In genomic region chr13:99956473-99957349, GRCh38 we compare ENCODE assay signal across 9 cellular contexts. TPM values are rescaled to one million over a fixed set of nuclear protein-coding genes. Genes with fewer than 3 reads are reported as not detected.
A peak's percentile ranks its signal among the peaks of the same experiment; 100 is the strongest.
DNase-seq lines count a peak whose midpoint lies in the region; ATAC-seq and TF ChIP-seq lines count a peak whose summit lies in the region.
"Had no signal": no experiment of that assay in that cellular context is flagged by ENCODE, and none has a peak within 500 bp of the region (broad histone marks: within the 10 kb centered on the region; RNA-seq: fewer than 3 reads in every experiment).

No MANE protein-coding gene starts in this region.

- ATAC-seq in SK-N-SH treated with all-trans-retinoic acid at 6 μM for 48 hours (peak; percentile 33), HG02571 (IDR thresholded peaks at IDR 0.05; ENCODE audit: unreplicated experiment) (no peak)

- H3K79me2 ChIP-seq in fibroblast of lung (ENCODE audit: control insufficient read depth, insufficient read depth, low read length), result no peaks in the 10 kb centered on the region

- no peak overlapping the region for H2AFZ ChIP-seq in fibroblast of lung (ENCODE audit: low read length)

- TF ChIP-seq CTCF in GM13977 (IDR thresholded peaks at IDR 0.05; ENCODE audit: extremely low read depth, insufficient read depth, missing control alignments) (no peak), fibroblast of lung (conservative IDR thresholded peaks at IDR 0.05 in 1 of 2, IDR thresholded peaks at IDR 0.05 in 1 of 2; ENCODE audit: low read depth in 1 of 2, low read length in 2 of 2) (no peak), progenitor cell of endocrine pancreas (IDR thresholded peaks at IDR 0.05; ENCODE audit: unreplicated experiment) (no peak), adrenal gland (IDR thresholded peaks at IDR 0.05) (no peak)

- no peak for TF ChIP-seq POLR2A in adrenal gland (IDR thresholded peaks at IDR 0.05)

- peaks cover 92% of the 10 kb centered on the region for H3K27me3 Mint-ChIP-seq in progenitor cell of endocrine pancreas

- no peak overlapping the region for H3K9ac ChIP-seq in fibroblast of lung (ENCODE audit: insufficient read depth, low read length)

- no peaks in the 10 kb centered on the region for H3K36me3 Mint-ChIP-seq in progenitor cell of endocrine pancreas (ENCODE audit: insufficient read depth)

- H3K4me3 ChIP-seq in fibroblast of lung (replicated peaks in 1 of 4; ENCODE audit: control extremely low read depth in 1 of 4, insufficient read depth in 1 of 4, low read depth in 3 of 4, low read length in 4 of 4) (peak overlapping the region in 1 of 4 experiments; percentile 10), adrenal gland (peak overlapping the region in 1 of 4 donors; percentile 29)

- H3K36me3 ChIP-seq in fibroblast of lung (ENCODE audit: control insufficient read depth, insufficient read depth, low read length), result no peaks in the 10 kb centered on the region
- H3K36me3 ChIP-seq in adrenal gland (replicated peaks in 1 of 2), result no peaks in the 10 kb centered on the region

- intact Hi-C loops in adrenal gland (cut with DNase I), result no loop called here

- H4K20me1 ChIP-seq in fibroblast of lung (ENCODE audit: control insufficient read depth, extremely low read depth, insufficient read depth, low read length), result no peaks in the 10 kb centered on the region

- 3 to 8% (median 4%) methylated on average over 30 to 68 of the region's 68 CpGs for WGBS in adrenal gland, 4 donors

- peak overlapping the region; percentile 88 for H3K27ac Mint-ChIP-seq in progenitor cell of endocrine pancreas

- H3K4me3 Mint-ChIP-seq in progenitor cell of endocrine pancreas (ENCODE audit: low read depth), result peak overlapping the region; percentile 70

- H3K4me1 ChIP-seq in fibroblast of lung (ENCODE audit: control insufficient read depth, extremely low read depth, insufficient read depth, low read length), result no peaks in the 10 kb centered on the region
- peaks cover 0 to 28% of the 10 kb centered on the region in 2 donors for H3K4me1 ChIP-seq in adrenal gland (replicated peaks in 1 of 2)

- DNase-seq in GM13977 (ENCODE audit: low spot score) (peak; percentile 55), fibroblast of lung (ENCODE audit: low read depth in 2 of 2) (no peak), progenitor cell of endocrine pancreas (ENCODE audit: low spot score, unreplicated experiment) (no peak), NOMO-1 treated with dmso at 0.1 percent for 144 hours (lab: John Stamatoyannopoulos, UW; ENCODE audit: unreplicated experiment) (no peak), adrenal gland (no peak), inferior parietal cortex (ENCODE audit: extremely low spot score) (no peak)
- DNase-seq: activated CD4-positive, alpha-beta T cell treated with anti-CD3 and anti-CD28 coated beads for 48 hours had no signal

- in situ Hi-C loops in GM13977 (cut with MboI; ENCODE audit: low pct_unique_long_range_greater_than_20kb, low sequenced_read_pairs, unreplicated experiment), result no loop called here

- H3K27ac ChIP-seq in fibroblast of lung (ENCODE audit: insufficient read depth, low read length) (no peak overlapping the region), adrenal gland (no peak overlapping the region)

- no peaks in the 10 kb centered on the region for H3K9me3 Mint-ChIP-seq in progenitor cell of endocrine pancreas (ENCODE audit: low read depth)

- peaks cover 63% of the 10 kb centered on the region for H3K27me3 ChIP-seq in fibroblast of lung (ENCODE audit: control insufficient read depth, insufficient read depth, low read length)
- peaks cover 81% of the 10 kb centered on the region for H3K27me3 ChIP-seq in adrenal gland

- H3K9me3 ChIP-seq in fibroblast of lung (ENCODE audit: control insufficient read depth, insufficient read depth, low read depth, low read length), result no peaks in the 10 kb centered on the region
- H3K9me3 ChIP-seq in adrenal gland (replicated peaks in 1 of 3), result no peaks in the 10 kb centered on the region

- H3K4me2 ChIP-seq in fibroblast of lung (ENCODE audit: extremely low read depth, insufficient read depth, low read length), result peak overlapping the region; percentile 3

- peaks cover 24% of the 10 kb centered on the region for H3K4me1 Mint-ChIP-seq in progenitor cell of endocrine pancreas (ENCODE audit: low read depth)

TF ChIP-seq in SK-N-SH treated with all-trans-retinoic acid at 6 μM for 48 hours, 23 proteins besides CTCF, POLR2A, EP300 and RAD21 (continues in another document):
- TF ChIP-seq RARB (CRISPR knock-in tag; IDR thresholded peaks at IDR 0.05) (no peak), GLIS3 (CRISPR knock-in tag; IDR thresholded peaks at IDR 0.05) (no peak), ZC3H10 (CRISPR knock-in tag; IDR thresholded peaks at IDR 0.05) (no peak), ZFP3 (CRISPR knock-in tag; IDR thresholded peaks at IDR 0.05) (no peak), PPARA (CRISPR knock-in tag; IDR thresholded peaks at IDR 0.05; ENCODE audit: borderline replicate concordance) (no peak), TOX (CRISPR knock-in tag; IDR thresholded peaks at IDR 0.05; ENCODE audit: borderline replicate concordance) (no peak), TCF4 (CRISPR knock-in tag; IDR thresholded peaks at IDR 0.05; ENCODE audit: borderline replicate concordance) (no peak), POU6F1 (CRISPR knock-in tag; IDR thresholded peaks at IDR 0.05; ENCODE audit: borderline replicate concordance, low read depth) (no peak), ZFP30 (CRISPR knock-in tag; IDR thresholded peaks at IDR 0.05) (no peak), ISL1 (CRISPR knock-in tag; IDR thresholded peaks at IDR 0.05) (no peak), SNAI2 (CRISPR knock-in tag; IDR thresholded peaks at IDR 0.05) (no peak), CSDC2 (CRISPR knock-in tag; IDR thresholded peaks at IDR 0.05) (no peak), BACH2 (CRISPR knock-in tag; IDR thresholded peaks at IDR 0.05; ENCODE audit: borderline replicate concordance) (no peak), CSRNP3 (CRISPR knock-in tag; IDR thresholded peaks at IDR 0.05) (no peak), ZNF70 (CRISPR knock-in tag; IDR thresholded peaks at IDR 0.05) (no peak), ARNTL (CRISPR knock-in tag; IDR thresholded peaks at IDR 0.05; ENCODE audit: borderline replicate concordance, low read depth) (no peak), ESRRG (CRISPR knock-in tag; IDR thresholded peaks at IDR 0.05) (no peak), ZNF8 (CRISPR knock-in tag; IDR thresholded peaks at IDR 0.05) (no peak)

RNA-seq across cellular contexts. Expression of gene ZIC5, which starts 14.9 kb away (rescaled TPM):
- total RNA-seq in fibroblast of lung (not detected in 2 replicates), progenitor cell of endocrine pancreas (not detected in 2 replicates), adrenal gland (under 1 TPM in 1 of 8 donors, not detected in 7; 0.04 TPM)
- polyA plus RNA-seq in fibroblast of lung (not detected in 2 replicates), adrenal gland (not detected)
- not detected in 2 replicates for polyA plus RNA-seq in fibroblast of lung (2012)
- not detected in 2 replicates for polyA minus RNA-seq in fibroblast of lung (ENCODE audit: low replicate concordance)

RNA-seq across cellular contexts. Expression of gene ZIC2, which starts 24.9 kb away (rescaled TPM):
- total RNA-seq in fibroblast of lung (not detected in 2 replicates), progenitor cell of endocrine pancreas (0.13 TPM in 1 of 2 replicates, not detected in the other), adrenal gland (under 1 TPM in 2 of 8 donors, not detected in 6; 0.43 to 0.46 TPM)
- polyA plus RNA-seq in fibroblast of lung (not detected in 2 replicates), adrenal gland (not detected)
- polyA plus RNA-seq in fibroblast of lung (2012), result not detected in 2 replicates
- polyA minus RNA-seq in fibroblast of lung (ENCODE audit: low replicate concordance), result not detected in 2 replicates
